Comparison of ENCODE assay signal across 20 cellular contexts in the genomic region with DNA sequence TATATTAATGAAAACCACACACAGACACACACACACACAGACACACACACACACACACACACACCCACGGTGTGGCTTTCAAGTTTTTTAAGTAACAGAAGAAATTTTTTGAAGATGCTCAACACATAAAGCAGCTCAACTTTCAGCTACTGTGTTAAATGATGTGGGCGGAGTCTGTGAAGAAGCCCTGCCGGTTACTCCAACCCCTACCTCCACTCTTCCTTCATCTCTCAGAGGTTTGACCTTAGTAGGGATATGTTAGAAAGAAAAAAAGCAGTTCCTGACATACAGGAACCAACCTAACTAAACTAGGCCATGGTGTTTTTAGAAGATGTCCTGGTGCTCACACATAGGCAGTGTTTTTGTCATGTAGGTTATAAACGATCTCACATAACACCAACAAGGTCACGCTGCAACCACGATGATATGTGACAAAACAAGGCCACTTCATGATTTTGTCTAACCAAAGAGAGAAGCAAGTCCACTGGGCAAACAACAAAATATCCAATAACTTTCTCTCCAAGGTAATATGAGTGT.
DNase-seq lines count a peak whose midpoint lies in the region; ATAC-seq and TF ChIP-seq lines count a peak whose summit lies in the region.
"Had no signal": no experiment of that assay in that cellular context is flagged by ENCODE, and none has a peak within 500 bp of the region (broad histone marks: within the 10 kb centered on the region; RNA-seq: fewer than 3 reads in every experiment).

No MANE protein-coding gene starts in this region.

- TF ChIP-seq CTCF in CD8-positive, alpha-beta T cell (IDR thresholded peaks at IDR 0.05): no peak

- ATAC-seq in activated CD4-positive, alpha-beta T cell treated with anti-CD3 and anti-CD28 coated beads for 36 hours: no peak
- ATAC-seq in CD8-positive, alpha-beta T cell: peak; percentile 44
- peak; percentile 28 for ATAC-seq in activated T-helper 17 cell treated with anti-CD3 and anti-CD28 coated beads, Interleukin-2, amount 50 U/mL, for 72 hours (replicated peaks)
- ATAC-seq in natural killer cell treated with Interleukin-12 subunit alpha and Interleukin-12 subunit beta and Interleukin-15 and Interleukin-18, amount 100 ng/mL, for 72 hours: peak in 1 of 2 donors; percentile 62
- ATAC-seq in left colon (no peak), HG03108 (IDR thresholded peaks at IDR 0.05; ENCODE audit: unreplicated experiment) (no peak)
- ATAC-seq: HepG2, PC-3 had no signal

- intact Hi-C loops in activated CD4-positive, alpha-beta T cell treated with anti-CD3 and anti-CD28 coated beads, Interleukin-2, amount 10 ng/mL, durations not matched to agents 24 days and 14 days (cut with micrococcal nuclease): loop anchor here (1.0 to 5.0 kb wide), 2 partner anchors 114 to 173 kb away; partner anchors contain the start of gene EMB
- intact Hi-C loops in activated CD4-positive, alpha-beta T cell treated with anti-CD3 and anti-CD28 coated beads for 36 hours (cut with DNase I, micrococcal nuclease): loop anchor here in 1 of 2 experiments (5.0 to 10.0 kb wide), 4 partner anchors 187 to 673 kb away; no protein-coding TSS in a partner anchor
- intact Hi-C loops in CD8-positive, alpha-beta T cell (cut with DNase I, micrococcal nuclease): loop anchor here in 1 of 2 experiments (5.0 kb wide), 2 partner anchors 184 to 419 kb away; no protein-coding TSS in a partner anchor
- intact Hi-C loops in left colon (cut with DNase I, micrococcal nuclease): no loop called here

- peak; percentile 56 for DNase-seq in activated CD4-positive, alpha-beta T cell treated with anti-CD3 and anti-CD28 coated beads, Interleukin-2, amount 10 ng/mL, durations not matched to agents 24 days and 14 days
- no peak for DNase-seq in activated CD4-positive, alpha-beta T cell treated with anti-CD3 and anti-CD28 coated beads for 36 hours
- DNase-seq in CD8-positive, alpha-beta T cell: no peak
- no peak for DNase-seq in natural killer cell treated with Interleukin-12 subunit alpha and Interleukin-12 subunit beta and Interleukin-15 and Interleukin-18, amount 100 ng/mL, for 72 hours (ENCODE audit: low spot score)
- DNase-seq in epidermal melanocyte (ENCODE audit: insufficient read length, low spot score): no peak
- no peak for DNase-seq in left colon
- DNase-seq: 8988T, DMS53, KBM-7, NCI-H1417 treated with DMSO at 0.1 percent for 48 hours, NCI-H187 treated with DMSO at 0.1 percent for 48 hours, NCI-H226, NCI-H524, PC-3, SIG-M5 had no signal

- no peaks in the 10 kb centered on the region for H3K27me3 ChIP-seq in CD8-positive, alpha-beta T cell (ENCODE audit: insufficient read depth, low read length)

- POLR2A ChIA-PET in activated CD4-positive, alpha-beta T cell treated with anti-CD3 and anti-CD28 coated beads for 36 hours (lab: Charles Lee): no interaction called here
- POLR2A ChIA-PET in CD8-positive, alpha-beta T cell (lab: Charles Lee): no interaction called here

- H3K27ac Mint-ChIP-seq in activated CD4-positive, alpha-beta T cell treated with anti-CD3 and anti-CD28 coated beads, Interleukin-2, amount 10 ng/mL, durations not matched to agents 24 days and 14 days: no peak overlapping the region
- H3K27ac Mint-ChIP-seq in activated CD4-positive, alpha-beta T cell treated with anti-CD3 and anti-CD28 coated beads for 36 hours: no peak overlapping the region
- H3K27ac Mint-ChIP-seq in CD8-positive, alpha-beta T cell: peak overlapping the region; percentile 74
- peak overlapping the region; percentile 12 for H3K27ac Mint-ChIP-seq in activated T-helper 17 cell treated with anti-CD3 and anti-CD28 coated beads, Interleukin-2, amount 50 U/mL, for 72 hours
- peak overlapping the region; percentile 42 to 78 for H3K27ac Mint-ChIP-seq in natural killer cell treated with Interleukin-12 subunit alpha and Interleukin-12 subunit beta and Interleukin-15 and Interleukin-18, amount 100 ng/mL, for 72 hours
- H3K27ac Mint-ChIP-seq: B cell had no signal

- no peaks in the 10 kb centered on the region for H3K36me3 ChIP-seq in CD8-positive, alpha-beta T cell (ENCODE audit: insufficient read depth, low read length)

- no peak overlapping the region for H3K4me3 ChIP-seq in CD8-positive, alpha-beta T cell (ENCODE audit: low read depth, low read length)

- peaks cover 14% of the 10 kb centered on the region for H3K27me3 Mint-ChIP-seq in activated CD4-positive, alpha-beta T cell treated with anti-CD3 and anti-CD28 coated beads, Interleukin-2, amount 10 ng/mL, durations not matched to agents 24 days and 14 days
- no peaks in the 10 kb centered on the region for H3K27me3 Mint-ChIP-seq in activated CD4-positive, alpha-beta T cell treated with anti-CD3 and anti-CD28 coated beads for 36 hours
- no peaks in the 10 kb centered on the region for H3K27me3 Mint-ChIP-seq in CD8-positive, alpha-beta T cell (ENCODE audit: low read depth)
- H3K27me3 Mint-ChIP-seq in activated T-helper 17 cell treated with anti-CD3 and anti-CD28 coated beads, Interleukin-2, amount 50 U/mL, for 72 hours: no peaks in the 10 kb centered on the region
- no peaks in the 10 kb centered on the region for H3K27me3 Mint-ChIP-seq in natural killer cell treated with Interleukin-12 subunit alpha and Interleukin-12 subunit beta and Interleukin-15 and Interleukin-18, amount 100 ng/mL, for 72 hours
- H3K27me3 Mint-ChIP-seq: B cell had no signal

- CTCF ChIA-PET in activated CD4-positive, alpha-beta T cell treated with anti-CD3 and anti-CD28 coated beads for 36 hours (lab: Charles Lee): interaction anchor here (1.5 to 1.6 kb wide), 2 partner anchors 10 to 15 kb away, joined by 6 to 8 read pairs; no protein-coding TSS in a partner anchor
- CTCF ChIA-PET in CD8-positive, alpha-beta T cell (lab: Charles Lee): no interaction called here

- H3K4me1 Mint-ChIP-seq in activated CD4-positive, alpha-beta T cell treated with anti-CD3 and anti-CD28 coated beads, Interleukin-2, amount 10 ng/mL, durations not matched to agents 24 days and 14 days: peaks cover 25% of the 10 kb centered on the region
- peaks cover 10% of the 10 kb centered on the region for H3K4me1 Mint-ChIP-seq in activated CD4-positive, alpha-beta T cell treated with anti-CD3 and anti-CD28 coated beads for 36 hours
- peaks cover 25% of the 10 kb centered on the region for H3K4me1 Mint-ChIP-seq in CD8-positive, alpha-beta T cell (ENCODE audit: low read depth)
- H3K4me1 Mint-ChIP-seq in activated T-helper 17 cell treated with anti-CD3 and anti-CD28 coated beads, Interleukin-2, amount 50 U/mL, for 72 hours: peaks cover 13% of the 10 kb centered on the region
- peaks cover 23 to 35% of the 10 kb centered on the region in 2 donors for H3K4me1 Mint-ChIP-seq in natural killer cell treated with Interleukin-12 subunit alpha and Interleukin-12 subunit beta and Interleukin-15 and Interleukin-18, amount 100 ng/mL, for 72 hours (ENCODE audit: low read depth in 2 of 2)
- H3K4me1 Mint-ChIP-seq: B cell had no signal

- H3K36me3 Mint-ChIP-seq in activated CD4-positive, alpha-beta T cell treated with anti-CD3 and anti-CD28 coated beads, Interleukin-2, amount 10 ng/mL, durations not matched to agents 24 days and 14 days (ENCODE audit: low read depth): peaks cover 6% of the 10 kb centered on the region
- peaks cover 5% of the 10 kb centered on the region for H3K36me3 Mint-ChIP-seq in activated CD4-positive, alpha-beta T cell treated with anti-CD3 and anti-CD28 coated beads for 36 hours (ENCODE audit: low read depth)
- peaks cover 17% of the 10 kb centered on the region for H3K36me3 Mint-ChIP-seq in CD8-positive, alpha-beta T cell
- H3K36me3 Mint-ChIP-seq in activated T-helper 17 cell treated with anti-CD3 and anti-CD28 coated beads, Interleukin-2, amount 50 U/mL, for 72 hours (ENCODE audit: low read depth): no peaks in the 10 kb centered on the region
- peaks cover 16% of the 10 kb centered on the region for H3K36me3 Mint-ChIP-seq in natural killer cell treated with Interleukin-12 subunit alpha and Interleukin-12 subunit beta and Interleukin-15 and Interleukin-18, amount 100 ng/mL, for 72 hours

- no peaks in the 10 kb centered on the region for H3K4me1 ChIP-seq in CD8-positive, alpha-beta T cell (ENCODE audit: insufficient read depth, low read length)

- H3K9me3 ChIP-seq in CD8-positive, alpha-beta T cell (ENCODE audit: low read length): no peaks in the 10 kb centered on the region

- H3K4me3 Mint-ChIP-seq in activated CD4-positive, alpha-beta T cell treated with anti-CD3 and anti-CD28 coated beads, Interleukin-2, amount 10 ng/mL, durations not matched to agents 24 days and 14 days: peak overlapping the region; percentile 32
- H3K4me3 Mint-ChIP-seq in activated CD4-positive, alpha-beta T cell treated with anti-CD3 and anti-CD28 coated beads for 36 hours: no peak overlapping the region
- peak overlapping the region; percentile 48 for H3K4me3 Mint-ChIP-seq in CD8-positive, alpha-beta T cell
- H3K4me3 Mint-ChIP-seq in activated T-helper 17 cell treated with anti-CD3 and anti-CD28 coated beads, Interleukin-2, amount 50 U/mL, for 72 hours: peak overlapping the region; percentile 57
- H3K4me3 Mint-ChIP-seq in natural killer cell treated with Interleukin-12 subunit alpha and Interleukin-12 subunit beta and Interleukin-15 and Interleukin-18, amount 100 ng/mL, for 72 hours: peak overlapping the region; percentile 68
- H3K4me3 Mint-ChIP-seq: B cell had no signal

- no peak overlapping the region for H3K27ac ChIP-seq in CD8-positive, alpha-beta T cell (ENCODE audit: low read depth, low read length)
- H3K27ac ChIP-seq: RWPE1 had no signal

- H3K9me3 Mint-ChIP-seq in activated CD4-positive, alpha-beta T cell treated with anti-CD3 and anti-CD28 coated beads, Interleukin-2, amount 10 ng/mL, durations not matched to agents 24 days and 14 days: peaks cover 18% of the 10 kb centered on the region
- peaks cover 16% of the 10 kb centered on the region for H3K9me3 Mint-ChIP-seq in activated CD4-positive, alpha-beta T cell treated with anti-CD3 and anti-CD28 coated beads for 36 hours (ENCODE audit: low read depth)
- H3K9me3 Mint-ChIP-seq in CD8-positive, alpha-beta T cell: peaks cover 14% of the 10 kb centered on the region
- H3K9me3 Mint-ChIP-seq in activated T-helper 17 cell treated with anti-CD3 and anti-CD28 coated beads, Interleukin-2, amount 50 U/mL, for 72 hours: peaks cover 6% of the 10 kb centered on the region
- peaks cover 6% of the 10 kb centered on the region for H3K9me3 Mint-ChIP-seq in natural killer cell treated with Interleukin-12 subunit alpha and Interleukin-12 subunit beta and Interleukin-15 and Interleukin-18, amount 100 ng/mL, for 72 hours

Comparison
In these comparisons a context has a peak if more than half of its experiments do, and no peak if none do; other contexts are left out.
1. H3K27ac Mint-ChIP-seq: peak in CD8-positive, alpha-beta T cell (single experiment), activated T-helper 17 cell treated with anti-CD3 and anti-CD28 coated beads, Interleukin-2, amount 50 U/mL, for 72 hours (single experiment) and natural killer cell treated with Interleukin-12 subunit alpha and Interleukin-12 subunit beta and Interleukin-15 and Interleukin-18, amount 100 ng/mL, for 72 hours (2 of 2); none in activated CD4-positive, alpha-beta T cell treated with anti-CD3 and anti-CD28 coated beads, Interleukin-2, amount 10 ng/mL, durations not matched to agents 24 days and 14 days (single experiment) and activated CD4-positive, alpha-beta T cell treated with anti-CD3 and anti-CD28 coated beads for 36 hours (single experiment).
2. ATAC-seq: peak in CD8-positive, alpha-beta T cell (single experiment) and activated T-helper 17 cell treated with anti-CD3 and anti-CD28 coated beads, Interleukin-2, amount 50 U/mL, for 72 hours (single experiment); none in activated CD4-positive, alpha-beta T cell treated with anti-CD3 and anti-CD28 coated beads for 36 hours (single experiment), left colon (single experiment) and HG03108 (single experiment).